ENCODE assay signal across 7 cellular contexts in genomic region chr7:35802102-35802466, GRCh38. TPM values are rescaled to one million over a fixed set of nuclear protein-coding genes. Genes with fewer than 3 reads are reported as not detected.
DNase-seq lines count a peak whose midpoint lies in the region; ATAC-seq and TF ChIP-seq lines count a peak whose summit lies in the region.

No MANE protein-coding gene starts in this region.

- H3K9me3 Mint-ChIP-seq in activated T-helper 17 cell treated with anti-CD3 and anti-CD28 coated beads, Interleukin-2, amount 50 U/mL, for 72 hours = no peaks in the 10 kb centered on the region
- H3K9me3 Mint-ChIP-seq in stimulated activated naive B cell treated with anti-CD40 and anti-IgM and Interleukin-4, amounts not matched to agents 10 μg/mL and 1 μg/mL and 100 μg/mL, for 72 hours = no peaks in the 10 kb centered on the region

- H3K9me3 ChIP-seq in iPS-18a (ENCODE audit: control insufficient read depth, low read depth, low read length) = no peaks in the 10 kb centered on the region

- TF ChIP-seq CTCF in HL-60 (IDR thresholded peaks at IDR 0.05; ENCODE audit: insufficient read depth, low read length) = no peak

- H3K4me3 ChIP-seq in HL-60 (replicated peaks; ENCODE audit: insufficient read depth, low read length) (peak overlapping the region; percentile 83), iPS-18a (ENCODE audit: low read length) (peak overlapping the region; percentile 90)

- H3K27ac ChIP-seq in HL-60 (replicated peaks) (peak overlapping the region; percentile 98), iPS-18a (ENCODE audit: low read length) (peak overlapping the region; percentile 13)

- H3K27me3 Mint-ChIP-seq in activated T-helper 17 cell treated with anti-CD3 and anti-CD28 coated beads, Interleukin-2, amount 50 U/mL, for 72 hours = no peaks in the 10 kb centered on the region
- H3K27me3 Mint-ChIP-seq in stimulated activated naive B cell treated with anti-CD40 and anti-IgM and Interleukin-4, amounts not matched to agents 10 μg/mL and 1 μg/mL and 100 μg/mL, for 72 hours = no peaks in the 10 kb centered on the region

- H3K4me1 ChIP-seq in iPS-18a (ENCODE audit: control insufficient read depth, low read depth, low read length) = peaks cover 21% of the 10 kb centered on the region

- ATAC-seq in activated T-helper 17 cell treated with anti-CD3 and anti-CD28 coated beads, Interleukin-2, amount 50 U/mL, for 72 hours (replicated peaks) = no peak
- no peak for ATAC-seq in stimulated activated naive B cell treated with anti-CD40 and anti-IgM and Interleukin-4, amounts not matched to agents 10 μg/mL and 1 μg/mL and 100 μg/mL, for 72 hours (replicated peaks)
- ATAC-seq in GM19035 (IDR thresholded peaks at IDR 0.05; ENCODE audit: unreplicated experiment) = no peak

- H3K27me3 ChIP-seq in HL-60 (ENCODE audit: insufficient read depth, poor library complexity, severe bottlenecking) (no peaks in the 10 kb centered on the region), iPS-18a (ENCODE audit: control insufficient read depth, insufficient read depth, low read length) (no peaks in the 10 kb centered on the region)

- H3K4me3 Mint-ChIP-seq in activated T-helper 17 cell treated with anti-CD3 and anti-CD28 coated beads, Interleukin-2, amount 50 U/mL, for 72 hours = peak overlapping the region; percentile 95
- H3K4me3 Mint-ChIP-seq in stimulated activated naive B cell treated with anti-CD40 and anti-IgM and Interleukin-4, amounts not matched to agents 10 μg/mL and 1 μg/mL and 100 μg/mL, for 72 hours = peak overlapping the region; percentile 94 to 99

- peaks cover 34% of the 10 kb centered on the region for H3K4me1 Mint-ChIP-seq in activated T-helper 17 cell treated with anti-CD3 and anti-CD28 coated beads, Interleukin-2, amount 50 U/mL, for 72 hours
- peaks cover 33 to 62% of the 10 kb centered on the region in 2 donors for H3K4me1 Mint-ChIP-seq in stimulated activated naive B cell treated with anti-CD40 and anti-IgM and Interleukin-4, amounts not matched to agents 10 μg/mL and 1 μg/mL and 100 μg/mL, for 72 hours

- DNase-seq in HL-60 (ENCODE audit: low read depth in 1 of 2, low spot score in 1 of 2) (no peak), glomerular visceral epithelial cell (ENCODE audit: extremely low spot score) (no peak)
- DNase-seq in stimulated activated naive B cell treated with anti-CD40 and anti-IgM and Interleukin-4, amounts not matched to agents 10 μg/mL and 1 μg/mL and 100 μg/mL, for 72 hours = no peak
- no peak for DNase-seq in stimulated activated CD8-positive, alpha-beta memory T cell treated with anti-CD3 and anti-CD28 coated beads, Interleukin-4, amount 100 ng/mL, for 48 hours

- no peaks in the 10 kb centered on the region for H3K36me3 ChIP-seq in iPS-18a (ENCODE audit: control insufficient read depth, low read depth, low read length)

- H3K36me3 Mint-ChIP-seq in activated T-helper 17 cell treated with anti-CD3 and anti-CD28 coated beads, Interleukin-2, amount 50 U/mL, for 72 hours (ENCODE audit: low read depth) = peaks cover 42% of the 10 kb centered on the region
- peaks cover 29 to 45% of the 10 kb centered on the region in 2 donors for H3K36me3 Mint-ChIP-seq in stimulated activated naive B cell treated with anti-CD40 and anti-IgM and Interleukin-4, amounts not matched to agents 10 μg/mL and 1 μg/mL and 100 μg/mL, for 72 hours

- peak overlapping the region; percentile 91 for H3K9ac ChIP-seq in iPS-18a (ENCODE audit: low read length)

- H3K27ac Mint-ChIP-seq in activated T-helper 17 cell treated with anti-CD3 and anti-CD28 coated beads, Interleukin-2, amount 50 U/mL, for 72 hours = peak overlapping the region; percentile 89
- peak overlapping the region; percentile 99 for H3K27ac Mint-ChIP-seq in stimulated activated naive B cell treated with anti-CD40 and anti-IgM and Interleukin-4, amounts not matched to agents 10 μg/mL and 1 μg/mL and 100 μg/mL, for 72 hours

RNA-seq across cellular contexts. Expression of gene SEPTIN7, which starts 1.2 kb away (rescaled TPM):
- total RNA-seq in activated T-helper 17 cell treated with anti-CD3 and anti-CD28 coated beads, Interleukin-2, amount 50 U/mL, for 72 hours = 100 to 1,000 TPM; 220 to 231 TPM
